In genomic region chr11:132685174-132685611, GRCh38 we compare ENCODE assay signal across 15 cellular contexts.
A peak's percentile ranks its signal among the peaks of the same experiment; 100 is the strongest.
DNase-seq lines count a peak whose midpoint lies in the region; ATAC-seq and TF ChIP-seq lines count a peak whose summit lies in the region.
"Had no signal": no experiment of that assay in that cellular context is flagged by ENCODE, and none has a peak within 500 bp of the region (broad histone marks: within the 10 kb centered on the region; RNA-seq: fewer than 3 reads in every experiment).

No MANE protein-coding gene starts in this region.

- H3K27ac Mint-ChIP-seq in activated CD8-positive, alpha-beta T cell treated with anti-CD3 and anti-CD28 coated beads for 36 hours, result no peak overlapping the region
- H3K27ac Mint-ChIP-seq: dendritic cell treated with granulocyte-macrophage colony-stimulating factor and Interleukin-4, amounts not matched to agents 40 ng/mL and 50 ng/mL, for 4 days; type B pancreatic cell had no signal

- H4K20me1 ChIP-seq in BLaER1, result no peaks in the 10 kb centered on the region

- no peaks in the 10 kb centered on the region for H3K9me3 Mint-ChIP-seq in activated CD8-positive, alpha-beta T cell treated with anti-CD3 and anti-CD28 coated beads for 36 hours
- H3K9me3 Mint-ChIP-seq: dendritic cell treated with granulocyte-macrophage colony-stimulating factor and Interleukin-4, amounts not matched to agents 40 ng/mL and 50 ng/mL, for 4 days; type B pancreatic cell had no signal

- peak overlapping the region; percentile 73 for H3K27ac ChIP-seq in BLaER1
- H3K27ac ChIP-seq: RWPE1, VCaP had no signal

- 0 out of 2 replicates have a peak overlapping the region, but pooled peaks have one; percentile 2 for H3K9ac ChIP-seq in BLaER1

- TF ChIP-seq CTCF in activated CD8-positive, alpha-beta T cell treated with anti-CD3 and anti-CD28 coated beads for 36 hours (IDR thresholded peaks at IDR 0.05), result no peak

- H3K4me1 Mint-ChIP-seq in activated CD8-positive, alpha-beta T cell treated with anti-CD3 and anti-CD28 coated beads for 36 hours (ENCODE audit: low read depth), result peaks cover 11% of the 10 kb centered on the region

- H3K4me1 ChIP-seq in BLaER1, result peaks cover 65% of the 10 kb centered on the region

- H3K9me3 ChIP-seq in BLaER1, result peaks cover 13% of the 10 kb centered on the region

- intact Hi-C loops in activated CD8-positive, alpha-beta T cell treated with anti-CD3 and anti-CD28 coated beads for 36 hours (cut with micrococcal nuclease), result no loop called here

- DNase-seq in Jurkat, Clone E6-1 (ENCODE audit: low read depth, low spot score), result peak; percentile 33
- DNase-seq in activated CD8-positive, alpha-beta T cell treated with anti-CD3 and anti-CD28 coated beads for 36 hours, result peak; percentile 46
- DNase-seq in left kidney (ENCODE audit: low read depth, low spot score), result peak; percentile 26
- no peak for DNase-seq in NCI-H1048 (lab: John Stamatoyannopoulos, UW)
- DNase-seq in DMS 273 treated with DMSO at 0.1 percent for 48 hours (lab: John Stamatoyannopoulos, UW), result no peak
- no peak for DNase-seq in erythroblast (lab: John Stamatoyannopoulos, UW)
- DNase-seq: DMS153, glutamatergic neuron had no signal

- POLR2A ChIA-PET in activated CD8-positive, alpha-beta T cell treated with anti-CD3 and anti-CD28 coated beads for 36 hours (lab: Charles Lee), result interaction anchor here (0.6 kb wide), 1 partner anchor 121 kb away, joined by 3 read pairs; no protein-coding TSS in a partner anchor

- no peaks in the 10 kb centered on the region for H3K36me3 ChIP-seq in BLaER1

- H3K4me3 ChIP-seq in BLaER1, result 0 out of 2 replicates have a peak overlapping the region, but pooled peaks have one; percentile 8
- H3K4me3 ChIP-seq in Jurkat, Clone E6-1 (ENCODE audit: low read length), result no peak overlapping the region
- H3K4me3 ChIP-seq: lung had no signal

- no peaks in the 10 kb centered on the region for H3K27me3 ChIP-seq in BLaER1

- no peaks in the 10 kb centered on the region for H3K36me3 Mint-ChIP-seq in activated CD8-positive, alpha-beta T cell treated with anti-CD3 and anti-CD28 coated beads for 36 hours (ENCODE audit: low read depth)
- H3K36me3 Mint-ChIP-seq: type B pancreatic cell had no signal

- H3K4me3 Mint-ChIP-seq in activated CD8-positive, alpha-beta T cell treated with anti-CD3 and anti-CD28 coated beads for 36 hours, result no peak overlapping the region
- H3K4me3 Mint-ChIP-seq: dendritic cell treated with granulocyte-macrophage colony-stimulating factor and Interleukin-4, amounts not matched to agents 40 ng/mL and 50 ng/mL, for 4 days; type B pancreatic cell had no signal

- no peaks in the 10 kb centered on the region for H3K27me3 Mint-ChIP-seq in activated CD8-positive, alpha-beta T cell treated with anti-CD3 and anti-CD28 coated beads for 36 hours
- H3K27me3 Mint-ChIP-seq: dendritic cell treated with granulocyte-macrophage colony-stimulating factor and Interleukin-4, amounts not matched to agents 40 ng/mL and 50 ng/mL, for 4 days had no signal

- CTCF ChIA-PET in activated CD8-positive, alpha-beta T cell treated with anti-CD3 and anti-CD28 coated beads for 36 hours (lab: Charles Lee), result no interaction called here

- TF ChIP-seq POLR2A in erythroblast (IDR thresholded peaks at IDR 0.05; ENCODE audit: low read length), result no peak

- ATAC-seq in activated CD8-positive, alpha-beta T cell treated with anti-CD3 and anti-CD28 coated beads for 36 hours, result peak; percentile 53
- no peak for ATAC-seq in HG02678 (IDR thresholded peaks at IDR 0.05; ENCODE audit: unreplicated experiment)

- H3K4me2 ChIP-seq in BLaER1, result peak overlapping the region; percentile 78

Comparison
In these comparisons a context has a peak if more than half of its experiments do, and no peak if none do; other contexts are left out.
1. DNase-seq: peak in Jurkat, Clone E6-1 (single experiment), activated CD8-positive, alpha-beta T cell treated with anti-CD3 and anti-CD28 coated beads for 36 hours (single experiment) and left kidney (single experiment); none in NCI-H1048 (single experiment), DMS 273 treated with DMSO at 0.1 percent for 48 hours (single experiment) and erythroblast (0 of 2).